13 cellular contexts compared by ENCODE assay signal in the genomic region with DNA sequence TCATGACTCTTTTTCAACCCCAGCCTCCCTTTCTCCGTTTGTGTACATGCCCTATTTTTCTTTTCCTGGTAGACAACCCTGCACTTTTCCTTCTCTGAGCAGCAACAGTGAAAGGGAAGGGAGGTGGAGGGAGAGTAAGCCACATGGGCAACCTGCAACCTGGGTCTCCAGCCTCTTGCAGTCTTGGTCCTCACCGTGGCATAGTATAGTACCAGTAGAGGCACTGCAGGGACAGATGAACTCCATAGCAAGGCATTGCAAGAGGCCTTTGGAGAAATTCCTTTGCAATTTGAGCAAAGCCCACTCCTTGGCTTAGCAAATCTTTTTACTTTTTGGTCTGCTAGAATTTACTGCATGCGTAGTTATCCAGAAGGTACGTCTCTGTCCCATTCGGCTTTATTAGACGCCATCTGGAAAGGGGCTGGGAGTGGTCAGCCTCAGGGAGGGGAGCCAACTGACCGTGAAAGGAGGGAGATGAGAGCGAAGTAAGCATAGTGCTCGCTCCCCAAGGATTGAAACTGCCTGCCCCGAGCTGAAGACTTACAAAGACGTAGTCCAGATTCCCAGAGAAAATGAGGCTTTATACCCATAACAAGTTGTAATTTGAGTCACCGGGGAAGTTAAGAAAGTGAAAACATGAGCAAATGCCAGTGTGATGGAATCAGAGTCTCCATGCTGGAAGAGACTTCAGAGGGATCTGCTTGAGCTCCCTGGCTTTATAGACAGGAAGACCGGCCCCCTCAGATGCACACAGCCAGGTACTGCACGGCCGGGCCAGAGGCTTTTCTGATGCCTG.
DNase-seq lines count a peak whose midpoint lies in the region; ATAC-seq, FAIRE-seq and TF ChIP-seq lines count a peak whose summit lies in the region.
"Had no signal": no experiment of that assay in that cellular context is flagged by ENCODE, and none has a peak within 500 bp of the region (broad histone marks: within the 10 kb centered on the region; RNA-seq: fewer than 3 reads in every experiment).

No MANE protein-coding gene starts in this region.

- H3K4me1 ChIP-seq in A549 (no peaks in the 10 kb centered on the region), fibroblast of lung (ENCODE audit: control insufficient read depth, extremely low read depth, insufficient read depth, low read length) (peaks cover 5% of the 10 kb centered on the region)

- H3K4me3 ChIP-seq in A549 (no peak overlapping the region), fibroblast of lung (replicated peaks in 1 of 4; ENCODE audit: control extremely low read depth in 1 of 4, insufficient read depth in 1 of 4, low read depth in 3 of 4, low read length in 4 of 4) (peak overlapping the region in 1 of 4 experiments; percentile 41)
- H3K4me3 ChIP-seq: BLaER1 treated with 17β-estradiol and CSF1 and Interleukin-3, amounts not matched to agents 10 nM and 100 nM had no signal

- TF ChIP-seq CTCF in A549 (IDR thresholded peaks at IDR 0.05): no peak
- peak; percentile 21 for TF ChIP-seq CTCF in fibroblast of lung (conservative IDR thresholded peaks at IDR 0.05 in 1 of 2, IDR thresholded peaks at IDR 0.05 in 1 of 2; ENCODE audit: low read depth in 1 of 2, low read length in 2 of 2)
- no peak for TF ChIP-seq CTCF in omental fat pad (IDR thresholded peaks at IDR 0.05)

- FAIRE-seq in A549 (lab: Jason Lieb, UNC): no peak

- H4K20me1 ChIP-seq in fibroblast of lung (ENCODE audit: control insufficient read depth, extremely low read depth, insufficient read depth, low read length): no peaks in the 10 kb centered on the region
- H4K20me1 ChIP-seq: BLaER1 treated with 17β-estradiol and CSF1 and Interleukin-3, amounts not matched to agents 10 nM and 100 nM had no signal

- TF ChIP-seq RAD21 in A549 (conservative IDR thresholded peaks at IDR 0.05 in 1 of 2, IDR thresholded peaks at IDR 0.05 in 1 of 2): no peak

- no peaks in the 10 kb centered on the region for H3K36me3 Mint-ChIP-seq in activated CD4-positive, alpha-beta T cell treated with anti-CD3 and anti-CD28 coated beads for 36 hours (ENCODE audit: low read depth)

- TF ChIP-seq POLR2A in A549 (IDR thresholded peaks at IDR 0.05; ENCODE audit: low read length): no peak

- no peak overlapping the region for H3K9ac ChIP-seq in fibroblast of lung (ENCODE audit: insufficient read depth, low read length)
- H3K9ac ChIP-seq: BLaER1 treated with 17β-estradiol and CSF1 and Interleukin-3, amounts not matched to agents 10 nM and 100 nM had no signal

- no peak overlapping the region for H3K27ac Mint-ChIP-seq in activated CD4-positive, alpha-beta T cell treated with anti-CD3 and anti-CD28 coated beads for 36 hours

- no peaks in the 10 kb centered on the region for H3K27me3 ChIP-seq in fibroblast of lung (ENCODE audit: control insufficient read depth, insufficient read depth, low read length)
- H3K27me3 ChIP-seq: BLaER1 treated with 17β-estradiol and CSF1 and Interleukin-3, amounts not matched to agents 10 nM and 100 nM had no signal

- no peak overlapping the region for H3K4me2 ChIP-seq in A549
- H3K4me2 ChIP-seq in fibroblast of lung (ENCODE audit: extremely low read depth, insufficient read depth, low read length): peak overlapping the region; percentile 60
- H3K4me2 ChIP-seq: BLaER1 treated with 17β-estradiol and CSF1 and Interleukin-3, amounts not matched to agents 10 nM and 100 nM had no signal

- TF ChIP-seq EP300 in A549 (IDR thresholded peaks at IDR 0.05): no peak

- peak overlapping the region; percentile 21 for H2AFZ ChIP-seq in fibroblast of lung (ENCODE audit: low read length)

- CTCF ChIA-PET in A549 (lab: Yijun Ruan, JAX): interaction anchor here (0.7 to 2.6 kb wide), 3 partner anchors 10 to 14 kb away, joined by 3 to 11 read pairs (median 4); no protein-coding TSS in a partner anchor
- CTCF ChIA-PET in activated CD4-positive, alpha-beta T cell treated with anti-CD3 and anti-CD28 coated beads for 36 hours (lab: Charles Lee): no interaction called here

- no peaks in the 10 kb centered on the region for H3K4me1 Mint-ChIP-seq in activated CD4-positive, alpha-beta T cell treated with anti-CD3 and anti-CD28 coated beads for 36 hours

- H3K27ac ChIP-seq in A549 (no peak overlapping the region), fibroblast of lung (ENCODE audit: insufficient read depth, low read length) (no peak overlapping the region)
- H3K27ac ChIP-seq: BLaER1 treated with 17β-estradiol and CSF1 and Interleukin-3, amounts not matched to agents 10 nM and 100 nM had no signal

- H3K79me2 ChIP-seq in fibroblast of lung (ENCODE audit: control insufficient read depth, insufficient read depth, low read length): no peaks in the 10 kb centered on the region

- no peaks in the 10 kb centered on the region for H3K36me3 ChIP-seq in fibroblast of lung (ENCODE audit: control insufficient read depth, insufficient read depth, low read length)
- H3K36me3 ChIP-seq: BLaER1 treated with 17β-estradiol and CSF1 and Interleukin-3, amounts not matched to agents 10 nM and 100 nM had no signal

- intact Hi-C loops in activated CD4-positive, alpha-beta T cell treated with anti-CD3 and anti-CD28 coated beads for 36 hours (cut with DNase I, micrococcal nuclease): loop anchor here in 1 of 2 experiments (5.0 kb wide), 2 partner anchors 198 to 587 kb away; no protein-coding TSS in a partner anchor

- DNase-seq in A549 (ENCODE audit: low read depth in 1 of 2, low spot score in 1 of 2) (no peak), M059J (ENCODE audit: low read depth) (peak; percentile 32), fibroblast of lung (ENCODE audit: low read depth in 2 of 2) (peak; percentile 65 to 69), omental fat pad (ENCODE audit: low spot score) (peak; percentile 10), NCI-H1417 treated with DMSO at 0.1 percent for 48 hours (lab: John Stamatoyannopoulos, UW) (no peak)
- no peak for DNase-seq in stimulated activated CD8-positive, alpha-beta memory T cell treated with anti-CD3 and anti-CD28 coated beads, Interleukin-4, amount 100 ng/mL, for 48 hours
- DNase-seq in activated CD4-positive, alpha-beta T cell treated with anti-CD3 and anti-CD28 coated beads for 36 hours: no peak
- DNase-seq: activated T-cell treated with anti-CD3 and anti-CD28 coated beads, Interleukin-2, amount 50 U/mL, for 4 hours; dermis blood vessel endothelial cell; NCI-H1436 treated with DMSO at 0.1 percent for 48 hours; retina had no signal

- H3K9me3 ChIP-seq in A549 (peaks cover 2% of the 10 kb centered on the region; the same call in 1 of the 3 replicates), fibroblast of lung (ENCODE audit: control insufficient read depth, insufficient read depth, low read depth, low read length) (no peaks in the 10 kb centered on the region)
- H3K9me3 ChIP-seq: BLaER1 treated with 17β-estradiol and CSF1 and Interleukin-3, amounts not matched to agents 10 nM and 100 nM had no signal

- no peak overlapping the region for H3K4me3 Mint-ChIP-seq in activated CD4-positive, alpha-beta T cell treated with anti-CD3 and anti-CD28 coated beads for 36 hours
- H3K4me3 Mint-ChIP-seq: activated T-cell treated with anti-CD3 and anti-CD28 coated beads, Interleukin-2, amount 50 U/mL, for 4 hours had no signal

- H3K27me3 Mint-ChIP-seq in activated CD4-positive, alpha-beta T cell treated with anti-CD3 and anti-CD28 coated beads for 36 hours: peaks cover 9% of the 10 kb centered on the region

- no peaks in the 10 kb centered on the region for H3K9me3 Mint-ChIP-seq in activated CD4-positive, alpha-beta T cell treated with anti-CD3 and anti-CD28 coated beads for 36 hours (ENCODE audit: low read depth)
- H3K9me3 Mint-ChIP-seq: activated T-cell treated with anti-CD3 and anti-CD28 coated beads, Interleukin-2, amount 50 U/mL, for 4 hours had no signal

- POLR2A ChIA-PET in A549 (lab: Yijun Ruan, JAX): no interaction called here
- POLR2A ChIA-PET in activated CD4-positive, alpha-beta T cell treated with anti-CD3 and anti-CD28 coated beads for 36 hours (lab: Charles Lee): no interaction called here

- ATAC-seq in A549: peak; percentile 36 to 39; a peak in 2 of 6 replicates
- ATAC-seq in omental fat pad (ENCODE audit: low FRiP score): peak; percentile 18
- ATAC-seq in activated CD4-positive, alpha-beta T cell treated with anti-CD3 and anti-CD28 coated beads for 36 hours: no peak
- ATAC-seq in HG02610 (IDR thresholded peaks at IDR 0.05; ENCODE audit: unreplicated experiment): no peak
- ATAC-seq: activated T-cell treated with anti-CD3 and anti-CD28 coated beads, Interleukin-2, amount 50 U/mL, for 4 hours had no signal

- 34% methylated on average over 15 of the region's 15 CpGs for WGBS in A549 (ENCODE audit: missing lambda C conversion rate)

TF ChIP-seq in A549, 52 proteins besides CTCF, POLR2A, EP300 and RAD21:
- TF ChIP-seq, protein P1, sequence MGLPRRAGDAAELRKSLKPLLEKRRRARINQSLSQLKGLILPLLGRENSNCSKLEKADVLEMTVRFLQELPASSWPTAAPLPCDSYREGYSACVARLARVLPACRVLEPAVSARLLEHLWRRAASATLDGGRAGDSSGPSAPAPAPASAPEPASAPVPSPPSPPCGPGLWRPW (IDR thresholded peaks at IDR 0.05): no peak
- TF ChIP-seq NPAS2 (CRISPR knock-in tag; IDR thresholded peaks at IDR 0.05; ENCODE audit: borderline replicate concordance) (no peak), JUN (IDR thresholded peaks at IDR 0.05) (no peak), FOXS1 (CRISPR knock-in tag; IDR thresholded peaks at IDR 0.05) (no peak)
TF ChIP-seq in A549: peak in this region for 0.

Comparison
In these comparisons a context has a peak if more than half of its experiments do, and no peak if none do; other contexts are left out.
1. ATAC-seq: peak in A549 (2 of 2) and omental fat pad (single experiment); none in activated CD4-positive, alpha-beta T cell treated with anti-CD3 and anti-CD28 coated beads for 36 hours (single experiment) and HG02610 (single experiment).
2. DNase-seq: peak in M059J (single experiment), fibroblast of lung (2 of 2) and omental fat pad (single experiment); none in A549 (0 of 2), stimulated activated CD8-positive, alpha-beta memory T cell treated with anti-CD3 and anti-CD28 coated beads, Interleukin-4, amount 100 ng/mL, for 48 hours (single experiment), activated CD4-positive, alpha-beta T cell treated with anti-CD3 and anti-CD28 coated beads for 36 hours (single experiment) and NCI-H1417 treated with DMSO at 0.1 percent for 48 hours (single experiment).
3. CTCF ChIP-seq: peak in fibroblast of lung (2 of 2); none in A549 (single experiment) and omental fat pad (0 of 3).